Comparison of ENCODE assay signal across 21 cellular contexts in genomic region chr13:31653730-31654129, GRCh38.
"Had no signal": no experiment of that assay in that cellular context is flagged by ENCODE, and none has a peak within 500 bp of the region (broad histone marks: within the 10 kb centered on the region; RNA-seq: fewer than 3 reads in every experiment).

No MANE protein-coding gene starts in this region.

- H3K4me3 Mint-ChIP-seq: mesothelial cell of epicardium had no signal

- H3K4me1 Mint-ChIP-seq: naive B cell had no signal

- H3K27ac ChIP-seq: coronary artery, dorsolateral prefrontal cortex, esophagus muscularis mucosa, gastrocnemius medialis, heart right ventricle, left lung, lower lobe of right lung had no signal

- H3K36me3 Mint-ChIP-seq: mesothelial cell of epicardium, naive B cell had no signal

- H3K27ac Mint-ChIP-seq: mesothelial cell of epicardium, naive B cell had no signal

- DNase-seq: dermis blood vessel endothelial cell; dorsolateral prefrontal cortex; effector CD4-positive, alpha-beta T cell; effector memory CD4-positive, alpha-beta T cell; foreskin fibroblast; foreskin melanocyte; gastrocnemius medialis; glutamatergic neuron; head of caudate nucleus; heart right ventricle; hippocampal formation; left cardiac atrium; left lung; left ventricle myocardium superior; lower lobe of right lung; mesenchymal stem cell; mucosa of descending colon; naive B cell had no signal

- H3K9me3 ChIP-seq: esophagus muscularis mucosa, gastrocnemius medialis, heart right ventricle, left lung, lower lobe of right lung, mucosa of descending colon had no signal

- H3K36me3 ChIP-seq: esophagus muscularis mucosa, gastrocnemius medialis, heart right ventricle, left lung, lower lobe of right lung had no signal

- ATAC-seq: gastrocnemius medialis, heart right ventricle, left cardiac atrium, left lung, left ventricle myocardium superior, lower lobe of right lung, mucosa of descending colon had no signal

- H3K27me3 ChIP-seq: dorsolateral prefrontal cortex, esophagus muscularis mucosa, gastrocnemius medialis, heart right ventricle, left lung had no signal

- H3K4me1 ChIP-seq: esophagus muscularis mucosa, gastrocnemius medialis, heart right ventricle, left lung, lower lobe of right lung had no signal

- H3K4me3 ChIP-seq: coronary artery, dorsolateral prefrontal cortex, esophagus muscularis mucosa, gastrocnemius medialis, heart right ventricle, left lung, lower lobe of right lung, mucosa of descending colon had no signal

- H3K9me3 Mint-ChIP-seq: mesothelial cell of epicardium had no signal
